9 cellular contexts compared by ENCODE assay signal in genomic region chr5:127746756-127747155, GRCh38.
DNase-seq lines count a peak whose midpoint lies in the region; ATAC-seq and FAIRE-seq lines count a peak whose summit lies in the region.
"Had no signal": no experiment of that assay in that cellular context is flagged by ENCODE, and none has a peak within 500 bp of the region (broad histone marks: within the 10 kb centered on the region; RNA-seq: fewer than 3 reads in every experiment).

No MANE protein-coding gene starts in this region.

- H3K9ac ChIP-seq in SK-N-MC (ENCODE audit: insufficient read length) = no peak overlapping the region

- in situ Hi-C loops in ACHN (cut with HindIII; ENCODE audit: low pct_ligation_motif_present, low pct_unique_long_range_greater_than_20kb, low sequenced_read_pairs) = no loop called here

- DNase-seq in ACHN = peak; percentile 25
- no peak for DNase-seq in GM19239 (ENCODE audit: insufficient read length, low spot score)
- DNase-seq in SK-N-MC (ENCODE audit: low read depth, low spot score) = peak; percentile 24
- DNase-seq in hepatic stellate cell (ENCODE audit: low spot score) = peak; percentile 32
- no peak for DNase-seq in NCI-H146 treated with DMSO at 0.1 percent for 48 hours (lab: John Stamatoyannopoulos, UW; ENCODE audit: unreplicated experiment)
- DNase-seq in SKM-1 (lab: John Stamatoyannopoulos, UW; ENCODE audit: unreplicated experiment) = no peak
- DNase-seq: retina had no signal

- FAIRE-seq in GM19239 (lab: Jason Lieb, UNC) = peak; percentile 8

- H3K27ac ChIP-seq in SK-N-MC = no peak overlapping the region

- H3K4me3 ChIP-seq in SK-N-MC = no peak overlapping the region

- no peak for ATAC-seq in HG03565 (IDR thresholded peaks at IDR 0.05; ENCODE audit: unreplicated experiment)
- no peak for ATAC-seq in HG02852 (IDR thresholded peaks at IDR 0.05; ENCODE audit: unreplicated experiment)

- H3K36me3 ChIP-seq in SK-N-MC (ENCODE audit: insufficient read depth, low read length) = no peaks in the 10 kb centered on the region

- no peaks in the 10 kb centered on the region for H3K9me3 ChIP-seq in SK-N-MC (ENCODE audit: low read depth, low read length)

Comparison
In these comparisons a context has a peak if more than half of its experiments do, and no peak if none do; other contexts are left out.
1. DNase-seq: peak in ACHN (single experiment), SK-N-MC (single experiment) and hepatic stellate cell (single experiment); none in GM19239 (single experiment), NCI-H146 treated with DMSO at 0.1 percent for 48 hours (single experiment) and SKM-1 (single experiment).